ENCODE assay signal across 28 cellular contexts in genomic region chr10:72314263-72314662, GRCh38. TPM values are rescaled to one million over a fixed set of nuclear protein-coding genes. Genes with fewer than 3 reads are reported as not detected.
DNase-seq lines count a peak whose midpoint lies in the region; ATAC-seq and TF ChIP-seq lines count a peak whose summit lies in the region.
"Had no signal": no experiment of that assay in that cellular context is flagged by ENCODE, and none has a peak within 500 bp of the region (broad histone marks: within the 10 kb centered on the region; RNA-seq: fewer than 3 reads in every experiment).

No MANE protein-coding gene starts in this region.

- H3K36me3 ChIP-seq in Panc1 (ENCODE audit: control insufficient read depth, insufficient read depth, low read length) (no peaks in the 10 kb centered on the region), esophagus (ENCODE audit: control insufficient read depth in 2 of 2, insufficient read depth in 2 of 2, low read length in 1 of 2) (no peaks in the 10 kb centered on the region), subcutaneous abdominal adipose tissue (ENCODE audit: control insufficient read depth in 5 of 5, insufficient read depth in 5 of 5, low read length in 5 of 5) (no peaks in the 10 kb centered on the region)
- H3K36me3 ChIP-seq: esophagus muscularis mucosa, Peyer's patch had no signal

- POLR2A ChIA-PET in activated CD4-positive, alpha-beta T cell treated with anti-CD3 and anti-CD28 coated beads, Interleukin-2, amount 10 ng/mL, durations not matched to agents 7 days and 5 days (lab: Charles Lee) = no interaction called here
- POLR2A ChIA-PET in activated CD4-positive, alpha-beta T cell treated with anti-CD3 and anti-CD28 coated beads for 36 hours (lab: Charles Lee) = interaction anchor here (1.4 kb wide), 1 partner anchor 18 kb away, joined by 3 read pairs; no protein-coding TSS in a partner anchor
- POLR2A ChIA-PET in Panc1 (lab: Charles Lee) = interaction anchor here (0.6 to 0.8 kb wide), 2 partner anchors 25 to 36 kb away, joined by 3 to 4 read pairs; no protein-coding TSS in a partner anchor

- in situ Hi-C loops in Panc1 (cut with HindIII; ENCODE audit: low pct_unique_long_range_greater_than_20kb, low sequenced_read_pairs) = loop anchor here (5.0 to 25.0 kb wide), 2 partner anchors 37 to 352 kb away; partner anchors contain the start of gene CHST3

- H3K27me3 ChIP-seq in Panc1 (ENCODE audit: control insufficient read depth, insufficient read depth, low read length) (no peaks in the 10 kb centered on the region), esophagus (ENCODE audit: control insufficient read depth in 1 of 2, insufficient read depth in 2 of 2, low read length in 2 of 2) (no peaks in the 10 kb centered on the region), subcutaneous abdominal adipose tissue (ENCODE audit: control insufficient read depth in 5 of 5, insufficient read depth in 4 of 5, low read length in 5 of 5) (no peaks in the 10 kb centered on the region)
- H3K27me3 ChIP-seq: esophagus muscularis mucosa, Peyer's patch had no signal

- no peak for DNase-seq in activated CD4-positive, alpha-beta T cell treated with anti-CD3 and anti-CD28 coated beads, Interleukin-2, amount 10 ng/mL, durations not matched to agents 7 days and 5 days
- DNase-seq in activated CD4-positive, alpha-beta T cell treated with anti-CD3 and anti-CD28 coated beads for 36 hours = no peak
- DNase-seq in Panc1 (ENCODE audit: low read depth, low spot score) (no peak), NOMO-1 treated with dmso at 0.1 percent for 144 hours (lab: John Stamatoyannopoulos, UW; ENCODE audit: unreplicated experiment) (no peak), NCI-H2107 treated with DMSO at 0.1 percent for 48 hours (lab: John Stamatoyannopoulos, UW; ENCODE audit: unreplicated experiment) (no peak), NCI-H1092 (lab: John Stamatoyannopoulos, UW) (no peak)
- DNase-seq: 8988T; activated CD4-positive, alpha-beta T cell treated with anti-CD3 and anti-CD28 coated beads for 48 hours; activated gamma-delta T cell treated with Interleukin-2 at 50 U/mL for 16 hours; activated T-cell treated with anti-CD3 and anti-CD28 coated beads, Interleukin-2, amount 50 U/mL, for 4 hours; endodermal cell; GOT3; kidney glomerular epithelial cell; MM.1S; NCI-H2029 treated with DMSO at 0.1 percent for 48 hours; NCI-H2227 treated with DMSO at 0.1 percent for 48 hours; nephron progenitor cell; Peyer's patch; substantia nigra; T-helper 9 cell had no signal

- no TSS peak for BruUV-seq in Panc1 (replicated peaks; lab: Mats Ljungman, UMichigan)

- peak overlapping the region; percentile 74 for H3K27ac Mint-ChIP-seq in activated CD4-positive, alpha-beta T cell treated with anti-CD3 and anti-CD28 coated beads, Interleukin-2, amount 10 ng/mL, durations not matched to agents 7 days and 5 days
- no peak overlapping the region for H3K27ac Mint-ChIP-seq in activated CD4-positive, alpha-beta T cell treated with anti-CD3 and anti-CD28 coated beads for 36 hours
- H3K27ac Mint-ChIP-seq: dendritic cell treated with granulocyte-macrophage colony-stimulating factor and Interleukin-4, amounts not matched to agents 40 ng/mL and 50 ng/mL, for 4 days; nephron progenitor cell; stimulated activated memory B cell treated with anti-CD40 and anti-IgM and Interleukin-4, amounts not matched to agents 10 μg/mL and 1 μg/mL and 100 μg/mL, for 72 hours had no signal

- H3K27ac ChIP-seq in Panc1 (ENCODE audit: low read length) (peak overlapping the region; percentile 99; the same call in 1 of the 2 replicates), esophagus (ENCODE audit: low read depth in 2 of 2, low read length in 1 of 2) (peak overlapping the region; percentile 59 to 77), subcutaneous abdominal adipose tissue (ENCODE audit: low read depth, low read length) (peak overlapping the region; percentile 89)
- H3K27ac ChIP-seq: KMS-11 had no signal

- intact Hi-C loops in activated CD4-positive, alpha-beta T cell treated with anti-CD3 and anti-CD28 coated beads for 36 hours (cut with DNase I, micrococcal nuclease) = no loop called here
- intact Hi-C loops in Panc1 (cut with micrococcal nuclease; ENCODE audit: unreplicated experiment) = no loop called here

- H3K4me3 Mint-ChIP-seq in activated CD4-positive, alpha-beta T cell treated with anti-CD3 and anti-CD28 coated beads, Interleukin-2, amount 10 ng/mL, durations not matched to agents 7 days and 5 days = no peak overlapping the region
- H3K4me3 Mint-ChIP-seq in activated CD4-positive, alpha-beta T cell treated with anti-CD3 and anti-CD28 coated beads for 36 hours = no peak overlapping the region
- H3K4me3 Mint-ChIP-seq: activated T-cell treated with anti-CD3 and anti-CD28 coated beads, Interleukin-2, amount 50 U/mL, for 4 hours; central memory CD8-positive, alpha-beta T cell; dendritic cell treated with granulocyte-macrophage colony-stimulating factor and Interleukin-4, amounts not matched to agents 40 ng/mL and 50 ng/mL, for 4 days; endodermal cell; nephron progenitor cell; stimulated activated memory B cell treated with anti-CD40 and anti-IgM and Interleukin-4, amounts not matched to agents 10 μg/mL and 1 μg/mL and 100 μg/mL, for 72 hours had no signal

- WGBS in esophagus, 2 donors = 95 to 96% methylated on average over 7 of the region's 7 CpGs

- no peaks in the 10 kb centered on the region for H3K9me3 Mint-ChIP-seq in activated CD4-positive, alpha-beta T cell treated with anti-CD3 and anti-CD28 coated beads, Interleukin-2, amount 10 ng/mL, durations not matched to agents 7 days and 5 days
- no peaks in the 10 kb centered on the region for H3K9me3 Mint-ChIP-seq in activated CD4-positive, alpha-beta T cell treated with anti-CD3 and anti-CD28 coated beads for 36 hours (ENCODE audit: low read depth)
- H3K9me3 Mint-ChIP-seq: activated T-cell treated with anti-CD3 and anti-CD28 coated beads, Interleukin-2, amount 50 U/mL, for 4 hours; central memory CD8-positive, alpha-beta T cell; dendritic cell treated with granulocyte-macrophage colony-stimulating factor and Interleukin-4, amounts not matched to agents 40 ng/mL and 50 ng/mL, for 4 days; endodermal cell; nephron progenitor cell; stimulated activated memory B cell treated with anti-CD40 and anti-IgM and Interleukin-4, amounts not matched to agents 10 μg/mL and 1 μg/mL and 100 μg/mL, for 72 hours had no signal

- no peaks in the 10 kb centered on the region for H3K27me3 Mint-ChIP-seq in activated CD4-positive, alpha-beta T cell treated with anti-CD3 and anti-CD28 coated beads, Interleukin-2, amount 10 ng/mL, durations not matched to agents 7 days and 5 days
- H3K27me3 Mint-ChIP-seq in activated CD4-positive, alpha-beta T cell treated with anti-CD3 and anti-CD28 coated beads for 36 hours = no peaks in the 10 kb centered on the region
- H3K27me3 Mint-ChIP-seq: central memory CD8-positive, alpha-beta T cell; stimulated activated memory B cell treated with anti-CD40 and anti-IgM and Interleukin-4, amounts not matched to agents 10 μg/mL and 1 μg/mL and 100 μg/mL, for 72 hours had no signal

- ATAC-seq in activated CD4-positive, alpha-beta T cell treated with anti-CD3 and anti-CD28 coated beads for 36 hours = no peak
- no peak for ATAC-seq in Panc1
- ATAC-seq: activated T-cell treated with anti-CD3 and anti-CD28 coated beads, Interleukin-2, amount 50 U/mL, for 4 hours; stimulated activated memory B cell treated with anti-CD40 and anti-IgM and Interleukin-4, amounts not matched to agents 10 μg/mL and 1 μg/mL and 100 μg/mL, for 72 hours had no signal

- peaks cover 69% of the 10 kb centered on the region for H3K4me1 Mint-ChIP-seq in activated CD4-positive, alpha-beta T cell treated with anti-CD3 and anti-CD28 coated beads, Interleukin-2, amount 10 ng/mL, durations not matched to agents 7 days and 5 days
- peaks cover 73% of the 10 kb centered on the region for H3K4me1 Mint-ChIP-seq in activated CD4-positive, alpha-beta T cell treated with anti-CD3 and anti-CD28 coated beads for 36 hours

- no peak overlapping the region for H3K4me3 ChIP-seq in Panc1 (ENCODE audit: low read depth in 2 of 2, low read length in 2 of 2)
- no peak overlapping the region for H3K4me3 ChIP-seq in esophagus (ENCODE audit: low read depth in 1 of 2, low read length in 2 of 2)
- no peak overlapping the region for H3K4me3 ChIP-seq in subcutaneous abdominal adipose tissue (ENCODE audit: low read depth in 1 of 5, low read length in 5 of 5)
- H3K4me3 ChIP-seq: esophagus muscularis mucosa, lung, Peyer's patch had no signal

- no peak overlapping the region for H3K9ac ChIP-seq in subcutaneous abdominal adipose tissue (ENCODE audit: low read length in 5 of 5)
- H3K9ac ChIP-seq: KMS-11 had no signal

- CTCF ChIA-PET in activated CD4-positive, alpha-beta T cell treated with anti-CD3 and anti-CD28 coated beads, Interleukin-2, amount 10 ng/mL, durations not matched to agents 7 days and 5 days (lab: Charles Lee) = interaction anchor here (0.8 to 3.5 kb wide), 5 partner anchors 9 to 22 kb away, joined by 3 to 19 read pairs (median 5); no protein-coding TSS in a partner anchor
- CTCF ChIA-PET in activated CD4-positive, alpha-beta T cell treated with anti-CD3 and anti-CD28 coated beads for 36 hours (lab: Charles Lee) = interaction anchor here (1.8 kb wide), 1 partner anchor 12 kb away, joined by 4 read pairs; no protein-coding TSS in a partner anchor
- CTCF ChIA-PET in Panc1 (lab: Charles Lee) = interaction anchor here (0.6 kb wide), 1 partner anchor 93 kb away, joined by 7 read pairs; no protein-coding TSS in a partner anchor

- H3K4me1 ChIP-seq in Panc1 (ENCODE audit: control insufficient read depth, insufficient read depth, low read length) (peaks cover 62% of the 10 kb centered on the region), esophagus (ENCODE audit: control insufficient read depth in 2 of 2, insufficient read depth in 2 of 2, low read length in 1 of 2) (peaks cover 15 to 25% of the 10 kb centered on the region in 2 donors), subcutaneous abdominal adipose tissue (ENCODE audit: control insufficient read depth in 5 of 5, insufficient read depth in 5 of 5, low read length in 5 of 5) (peaks cover 25 to 69% (median 62%) of the 10 kb centered on the region in 5 donors)

- H3K9me3 ChIP-seq in Panc1 (ENCODE audit: control insufficient read depth, insufficient read depth, low read depth, low read length) (no peaks in the 10 kb centered on the region), esophagus (ENCODE audit: control insufficient read depth in 2 of 2, insufficient read depth in 1 of 2, low read depth in 1 of 2, low read length in 1 of 2) (no peaks in the 10 kb centered on the region), subcutaneous abdominal adipose tissue (ENCODE audit: control insufficient read depth in 5 of 5, low read length in 5 of 5) (no peaks in the 10 kb centered on the region)
- H3K9me3 ChIP-seq: esophagus muscularis mucosa, Peyer's patch had no signal

- TF ChIP-seq CTCF in Panc1 (IDR thresholded peaks at IDR 0.05) = no peak

- H3K36me3 Mint-ChIP-seq in activated CD4-positive, alpha-beta T cell treated with anti-CD3 and anti-CD28 coated beads, Interleukin-2, amount 10 ng/mL, durations not matched to agents 7 days and 5 days (ENCODE audit: low read depth) = peaks cover 3% of the 10 kb centered on the region
- peaks cover 6% of the 10 kb centered on the region for H3K36me3 Mint-ChIP-seq in activated CD4-positive, alpha-beta T cell treated with anti-CD3 and anti-CD28 coated beads for 36 hours (ENCODE audit: low read depth)
- H3K36me3 Mint-ChIP-seq: stimulated activated memory B cell treated with anti-CD40 and anti-IgM and Interleukin-4, amounts not matched to agents 10 μg/mL and 1 μg/mL and 100 μg/mL, for 72 hours had no signal

RNA-seq across cellular contexts. Expression of gene DNAJB12, which starts 40.5 kb away (rescaled TPM):
- 10 to 100 TPM; 31.8 to 34.5 TPM for total RNA-seq in activated CD4-positive, alpha-beta T cell treated with anti-CD3 and anti-CD28 coated beads, Interleukin-2, amount 10 ng/mL, durations not matched to agents 7 days and 5 days
- total RNA-seq in activated CD4-positive, alpha-beta T cell treated with anti-CD3 and anti-CD28 coated beads for 36 hours = 10 to 100 TPM; 19.7 to 21.9 TPM
- 51.0 TPM for total RNA-seq in Panc1 (2021; ENCODE audit: unreplicated experiment)
- polyA plus RNA-seq in Panc1 (2012; ENCODE audit: insufficient read length) = 46.8 TPM
- polyA plus RNA-seq in esophagus = 10 to 100 TPM; 18.4 to 20.7 TPM

RNA-seq across cellular contexts. Expression of gene DDIT4, which starts 40.5 kb away (rescaled TPM):
- 100 to 1,000 TPM; 166 to 189 TPM for total RNA-seq in activated CD4-positive, alpha-beta T cell treated with anti-CD3 and anti-CD28 coated beads, Interleukin-2, amount 10 ng/mL, durations not matched to agents 7 days and 5 days
- total RNA-seq in activated CD4-positive, alpha-beta T cell treated with anti-CD3 and anti-CD28 coated beads for 36 hours = 1,000 to 10,000 TPM in 1 of 2 experiments, 100 to 1,000 TPM in 1; 750 to 1,039 TPM
- total RNA-seq in Panc1 (2021; ENCODE audit: unreplicated experiment) = 157 TPM
- 344 TPM for polyA plus RNA-seq in Panc1 (2012; ENCODE audit: insufficient read length)
- 100 to 1,000 TPM; 230 to 332 TPM for polyA plus RNA-seq in esophagus
